Comparison of ENCODE assay signal across 8 cellular contexts in genomic region chr22:36506637-36507517, GRCh38.
DNase-seq lines count a peak whose midpoint lies in the region; ATAC-seq and TF ChIP-seq lines count a peak whose summit lies in the region.

Gene FOXRED2, minus strand, starts transcription at chr22:36507040. Its CDS starts 618 bp downstream, at chr22:36506422.

- H3K9me3 Mint-ChIP-seq in nephron progenitor cell = peaks cover 4% of the 10 kb centered on the region
- no peaks in the 10 kb centered on the region for H3K9me3 Mint-ChIP-seq in stimulated activated naive CD8-positive, alpha-beta T cell treated with anti-CD3 and anti-CD28 coated beads, Interleukin-15, amount 100 ng/mL, for 72 hours

- peaks cover 17% of the 10 kb centered on the region for H3K4me1 Mint-ChIP-seq in nephron progenitor cell
- H3K4me1 Mint-ChIP-seq in stimulated activated naive CD8-positive, alpha-beta T cell treated with anti-CD3 and anti-CD28 coated beads, Interleukin-15, amount 100 ng/mL, for 72 hours = peaks cover 49% of the 10 kb centered on the region

- TF ChIP-seq CTCF in nephron progenitor cell (IDR thresholded peaks at IDR 0.05) = no peak

- no peak within 1 kb of the TSS for H3K27ac Mint-ChIP-seq in nephron progenitor cell
- H3K27ac Mint-ChIP-seq in stimulated activated naive CD8-positive, alpha-beta T cell treated with anti-CD3 and anti-CD28 coated beads, Interleukin-15, amount 100 ng/mL, for 72 hours = peak within 1 kb of the TSS; percentile 19 to 94

- peak within 1 kb of the TSS; percentile 63 for H3K4me3 Mint-ChIP-seq in nephron progenitor cell
- H3K4me3 Mint-ChIP-seq in stimulated activated naive CD8-positive, alpha-beta T cell treated with anti-CD3 and anti-CD28 coated beads, Interleukin-15, amount 100 ng/mL, for 72 hours = peak within 1 kb of the TSS; percentile 85 to 86

- ATAC-seq in GM21717 (IDR thresholded peaks at IDR 0.05; ENCODE audit: unreplicated experiment) = peak; percentile 62
- peak; percentile 94 for ATAC-seq in stimulated activated naive CD8-positive, alpha-beta T cell treated with anti-CD3 and anti-CD28 coated beads, Interleukin-15, amount 100 ng/mL, for 72 hours

- H3K27me3 Mint-ChIP-seq in nephron progenitor cell (ENCODE audit: low read depth, poor library complexity) = peaks cover 9% of the 10 kb centered on the region
- H3K27me3 Mint-ChIP-seq in stimulated activated naive CD8-positive, alpha-beta T cell treated with anti-CD3 and anti-CD28 coated beads, Interleukin-15, amount 100 ng/mL, for 72 hours = no peaks in the 10 kb centered on the region

- H3K36me3 Mint-ChIP-seq in nephron progenitor cell (ENCODE audit: low read depth) = peaks cover 36% of the 10 kb centered on the region

- TF ChIP-seq POLR2A in Raji (IDR thresholded peaks at IDR 0.05; ENCODE audit: insufficient read depth, low read depth, low read length) = peak; percentile 85

- DNase-seq in DMS114 treated with DMSO at 0.1 percent for 48 hours (lab: John Stamatoyannopoulos, UW; ENCODE audit: unreplicated experiment) (peak; percentile 29), LoVo (ENCODE audit: low spot score) (peak; percentile 89), fibroblast of the conjunctiva (ENCODE audit: low read depth) (peak; percentile 47), nephron progenitor cell (peak; percentile 87)
- DNase-seq in activated T-helper 9 cell treated with anti-CD3 and anti-CD28 coated beads, Interleukin-2, amount 50 U/mL, for 16 hours (ENCODE audit: low read depth) = peak; percentile 80
- peak; percentile 91 for DNase-seq in stimulated activated naive CD8-positive, alpha-beta T cell treated with anti-CD3 and anti-CD28 coated beads, Interleukin-15, amount 100 ng/mL, for 72 hours

Comparison
In these comparisons a context has a peak if more than half of its experiments do, and no peak if none do; other contexts are left out.
1. Peak in every context shown above with its lines: DNase-seq and ATAC-seq.
2. DNase-seq: peak in every context shown above with its lines; median percentile 91 in stimulated activated naive CD8-positive, alpha-beta T cell treated with anti-CD3 and anti-CD28 coated beads, Interleukin-15, amount 100 ng/mL, for 72 hours; 89 in LoVo; 87 in nephron progenitor cell; 80 in activated T-helper 9 cell treated with anti-CD3 and anti-CD28 coated beads, Interleukin-2, amount 50 U/mL, for 16 hours; 47 in fibroblast of the conjunctiva; 29 in DMS114 treated with DMSO at 0.1 percent for 48 hours.